In the genomic region with DNA sequence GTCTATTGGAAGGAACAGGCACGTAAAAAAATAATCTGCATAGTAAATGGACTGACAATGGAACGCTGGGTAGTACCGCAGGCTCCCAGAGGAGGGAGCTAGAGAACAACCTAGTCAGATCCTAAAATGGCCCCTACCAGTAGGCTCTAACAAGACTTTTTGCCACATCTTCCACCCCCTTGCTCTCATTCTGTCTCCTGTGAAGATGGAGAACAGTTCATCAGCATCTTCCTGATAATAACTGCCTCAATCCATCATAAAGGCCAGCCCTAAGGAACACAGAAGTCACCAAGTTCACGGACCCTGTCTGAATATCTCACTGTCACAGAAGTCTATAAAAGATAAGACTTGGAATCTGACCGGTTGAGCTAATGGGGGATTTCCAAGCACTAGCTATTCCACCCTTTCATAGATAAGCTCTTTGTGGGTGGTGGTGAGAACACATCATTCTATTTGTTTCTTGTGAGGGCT, we compare ENCODE assay signal across 8 cellular contexts.
DNase-seq lines count a peak whose midpoint lies in the region; ATAC-seq and TF ChIP-seq lines count a peak whose summit lies in the region.

No MANE protein-coding gene starts in this region.

- H3K4me3 ChIP-seq in SJSA1, result 0 out of 2 replicates have a peak overlapping the region, but pooled peaks have one; percentile 2
- H3K4me3 ChIP-seq in heart left ventricle, result no peak overlapping the region

- intact Hi-C loops in heart left ventricle (cut with DNase I), result loop anchor here in 8 of 10 donors (5.0 to 10.0 kb wide), 4 partner anchors 133 to 268 kb away; a partner anchor contains a TSS

- peak; percentile 55 for ATAC-seq in GM21576 (IDR thresholded peaks at IDR 0.05; ENCODE audit: unreplicated experiment)
- peak; percentile 15 to 53 (median 45) for ATAC-seq in heart left ventricle
- no peak for ATAC-seq in HG02571 (IDR thresholded peaks at IDR 0.05; ENCODE audit: unreplicated experiment)

- H3K36me3 ChIP-seq in SJSA1 (no peaks in the 10 kb centered on the region), heart left ventricle (no peaks in the 10 kb centered on the region)

- H3K9me3 ChIP-seq in SJSA1 (replicated peaks) (no peaks in the 10 kb centered on the region), heart left ventricle (no peaks in the 10 kb centered on the region)

- DNase-seq in DMS53 (lab: John Stamatoyannopoulos, UW), result peak; percentile 79
- peak; percentile 71 for DNase-seq in M059J (ENCODE audit: low read depth)
- DNase-seq in SJSA1 (ENCODE audit: low read depth in 1 of 2, low spot score in 2 of 2), result peak; percentile 69 to 72
- peak; percentile 3 to 57 (median 42) for DNase-seq in activated naive CD4-positive, alpha-beta T cell (lab: John Stamatoyannopoulos, UW)
- DNase-seq in heart left ventricle, result peak; percentile 18 to 66 (median 43)
- peak; percentile 70 for DNase-seq in retina

- no peaks in the 10 kb centered on the region; the same call in 1 of the 2 replicates for H3K27me3 ChIP-seq in SJSA1 (replicated peaks)
- H3K27me3 ChIP-seq in heart left ventricle, result peaks cover 0 to 24% (median 0%) of the 10 kb centered on the region in 9 donors

- TF ChIP-seq CTCF in heart left ventricle (IDR thresholded peaks at IDR 0.05), result peak; percentile 46 to 74 (median 66)

- peak overlapping the region; percentile 61 for H3K27ac ChIP-seq in SJSA1
- no peak overlapping the region for H3K27ac ChIP-seq in heart left ventricle

- no peak for TF ChIP-seq POLR2A in heart left ventricle (IDR thresholded peaks at IDR 0.05)

- H3K4me1 ChIP-seq in SJSA1 (replicated peaks) (peaks cover 37% of the 10 kb centered on the region), heart left ventricle (peaks cover 0 to 17% (median 5%) of the 10 kb centered on the region in 12 donors)

- WGBS in heart left ventricle, 4 donors, result 17 to 24% (median 21%) methylated on average over 5 of the region's 5 CpGs
